ENCODE assay signal across 1 cellular context in genomic region chr4:2733001-2733843, GRCh38.
TF ChIP-seq lines count a peak whose summit lies in the region.

No MANE protein-coding gene starts in this region.

TF ChIP-seq in GM12878, 131 proteins besides CTCF, POLR2A, EP300 and RAD21:
- no peak for TF ChIP-seq TAF1 (IDR thresholded peaks at IDR 0.05; ENCODE audit: borderline replicate concordance, low read depth, low read length)
- no peak for TF ChIP-seq BMI1 (IDR thresholded peaks at IDR 0.05; ENCODE audit: borderline replicate concordance)
- TF ChIP-seq NRF1 (conservative IDR thresholded peaks at IDR 0.05; ENCODE audit: low read depth, low read length) = no peak
- no peak for TF ChIP-seq CHD1 (IDR thresholded peaks at IDR 0.05; ENCODE audit: low read depth, low read length)
- TF ChIP-seq, protein P1, sequence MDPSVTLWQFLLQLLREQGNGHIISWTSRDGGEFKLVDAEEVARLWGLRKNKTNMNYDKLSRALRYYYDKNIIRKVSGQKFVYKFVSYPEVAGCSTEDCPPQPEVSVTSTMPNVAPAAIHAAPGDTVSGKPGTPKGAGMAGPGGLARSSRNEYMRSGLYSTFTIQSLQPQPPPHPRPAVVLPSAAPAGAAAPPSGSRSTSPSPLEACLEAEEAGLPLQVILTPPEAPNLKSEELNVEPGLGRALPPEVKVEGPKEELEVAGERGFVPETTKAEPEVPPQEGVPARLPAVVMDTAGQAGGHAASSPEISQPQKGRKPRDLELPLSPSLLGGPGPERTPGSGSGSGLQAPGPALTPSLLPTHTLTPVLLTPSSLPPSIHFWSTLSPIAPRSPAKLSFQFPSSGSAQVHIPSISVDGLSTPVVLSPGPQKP (IDR thresholded peaks at IDR 0.05; ENCODE audit: low read depth, low read length) = no peak
- no peak for TF ChIP-seq BCL11A (IDR thresholded peaks at IDR 0.05; ENCODE audit: low read depth, low read length)
- TF ChIP-seq, protein P2, sequence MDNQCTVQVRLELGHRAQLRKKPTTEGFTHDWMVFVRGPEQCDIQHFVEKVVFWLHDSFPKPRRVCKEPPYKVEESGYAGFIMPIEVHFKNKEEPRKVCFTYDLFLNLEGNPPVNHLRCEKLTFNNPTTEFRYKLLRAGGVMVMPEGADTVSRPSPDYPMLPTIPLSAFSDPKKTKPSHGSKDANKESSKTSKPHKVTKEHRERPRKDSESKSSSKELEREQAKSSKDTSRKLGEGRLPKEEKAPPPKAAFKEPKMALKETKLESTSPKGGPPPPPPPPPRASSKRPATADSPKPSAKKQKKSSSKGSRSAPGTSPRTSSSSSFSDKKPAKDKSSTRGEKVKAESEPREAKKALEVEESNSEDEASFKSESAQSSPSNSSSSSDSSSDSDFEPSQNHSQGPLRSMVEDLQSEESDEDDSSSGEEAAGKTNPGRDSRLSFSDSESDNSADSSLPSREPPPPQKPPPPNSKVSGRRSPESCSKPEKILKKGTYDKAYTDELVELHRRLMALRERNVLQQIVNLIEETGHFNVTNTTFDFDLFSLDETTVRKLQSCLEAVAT (IDR thresholded peaks at IDR 0.05) = no peak
- TF ChIP-seq POU2F2 (IDR thresholded peaks at IDR 0.05; ENCODE audit: borderline replicate concordance, low read depth, low read length) = no peak
- TF ChIP-seq RB1 (IDR thresholded peaks at IDR 0.05; ENCODE audit: borderline replicate concordance) = no peak
- TF ChIP-seq, protein P3, sequence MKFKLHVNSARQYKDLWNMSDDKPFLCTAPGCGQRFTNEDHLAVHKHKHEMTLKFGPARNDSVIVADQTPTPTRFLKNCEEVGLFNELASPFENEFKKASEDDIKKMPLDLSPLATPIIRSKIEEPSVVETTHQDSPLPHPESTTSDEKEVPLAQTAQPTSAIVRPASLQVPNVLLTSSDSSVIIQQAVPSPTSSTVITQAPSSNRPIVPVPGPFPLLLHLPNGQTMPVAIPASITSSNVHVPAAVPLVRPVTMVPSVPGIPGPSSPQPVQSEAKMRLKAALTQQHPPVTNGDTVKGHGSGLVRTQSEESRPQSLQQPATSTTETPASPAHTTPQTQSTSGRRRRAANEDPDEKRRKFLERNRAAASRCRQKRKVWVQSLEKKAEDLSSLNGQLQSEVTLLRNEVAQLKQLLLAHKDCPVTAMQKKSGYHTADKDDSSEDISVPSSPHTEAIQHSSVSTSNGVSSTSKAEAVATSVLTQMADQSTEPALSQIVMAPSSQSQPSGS (IDR thresholded peaks at IDR 0.05; ENCODE audit: low read length) = no peak
- TF ChIP-seq BRCA1 (IDR thresholded peaks at IDR 0.05; ENCODE audit: low read depth, low read length) = no peak
- no peak for TF ChIP-seq HDAC2 (IDR thresholded peaks at IDR 0.05)
TF ChIP-seq in GM12878: peak in this region for 0.
